In genomic region chr16:4475880-4476790, GRCh38 we compare ENCODE assay signal across 1 cellular context.
TF ChIP-seq lines count a peak whose summit lies in the region.

Gene HMOX2, plus strand, starts transcription at chr16:4476398. Its CDS starts 29,127 bp downstream, at chr16:4505525.

TF ChIP-seq in HepG2, 621 proteins besides CTCF, POLR2A, EP300 and RAD21 (continued from another document and continues in another):
- TF ChIP-seq, protein P1, sequence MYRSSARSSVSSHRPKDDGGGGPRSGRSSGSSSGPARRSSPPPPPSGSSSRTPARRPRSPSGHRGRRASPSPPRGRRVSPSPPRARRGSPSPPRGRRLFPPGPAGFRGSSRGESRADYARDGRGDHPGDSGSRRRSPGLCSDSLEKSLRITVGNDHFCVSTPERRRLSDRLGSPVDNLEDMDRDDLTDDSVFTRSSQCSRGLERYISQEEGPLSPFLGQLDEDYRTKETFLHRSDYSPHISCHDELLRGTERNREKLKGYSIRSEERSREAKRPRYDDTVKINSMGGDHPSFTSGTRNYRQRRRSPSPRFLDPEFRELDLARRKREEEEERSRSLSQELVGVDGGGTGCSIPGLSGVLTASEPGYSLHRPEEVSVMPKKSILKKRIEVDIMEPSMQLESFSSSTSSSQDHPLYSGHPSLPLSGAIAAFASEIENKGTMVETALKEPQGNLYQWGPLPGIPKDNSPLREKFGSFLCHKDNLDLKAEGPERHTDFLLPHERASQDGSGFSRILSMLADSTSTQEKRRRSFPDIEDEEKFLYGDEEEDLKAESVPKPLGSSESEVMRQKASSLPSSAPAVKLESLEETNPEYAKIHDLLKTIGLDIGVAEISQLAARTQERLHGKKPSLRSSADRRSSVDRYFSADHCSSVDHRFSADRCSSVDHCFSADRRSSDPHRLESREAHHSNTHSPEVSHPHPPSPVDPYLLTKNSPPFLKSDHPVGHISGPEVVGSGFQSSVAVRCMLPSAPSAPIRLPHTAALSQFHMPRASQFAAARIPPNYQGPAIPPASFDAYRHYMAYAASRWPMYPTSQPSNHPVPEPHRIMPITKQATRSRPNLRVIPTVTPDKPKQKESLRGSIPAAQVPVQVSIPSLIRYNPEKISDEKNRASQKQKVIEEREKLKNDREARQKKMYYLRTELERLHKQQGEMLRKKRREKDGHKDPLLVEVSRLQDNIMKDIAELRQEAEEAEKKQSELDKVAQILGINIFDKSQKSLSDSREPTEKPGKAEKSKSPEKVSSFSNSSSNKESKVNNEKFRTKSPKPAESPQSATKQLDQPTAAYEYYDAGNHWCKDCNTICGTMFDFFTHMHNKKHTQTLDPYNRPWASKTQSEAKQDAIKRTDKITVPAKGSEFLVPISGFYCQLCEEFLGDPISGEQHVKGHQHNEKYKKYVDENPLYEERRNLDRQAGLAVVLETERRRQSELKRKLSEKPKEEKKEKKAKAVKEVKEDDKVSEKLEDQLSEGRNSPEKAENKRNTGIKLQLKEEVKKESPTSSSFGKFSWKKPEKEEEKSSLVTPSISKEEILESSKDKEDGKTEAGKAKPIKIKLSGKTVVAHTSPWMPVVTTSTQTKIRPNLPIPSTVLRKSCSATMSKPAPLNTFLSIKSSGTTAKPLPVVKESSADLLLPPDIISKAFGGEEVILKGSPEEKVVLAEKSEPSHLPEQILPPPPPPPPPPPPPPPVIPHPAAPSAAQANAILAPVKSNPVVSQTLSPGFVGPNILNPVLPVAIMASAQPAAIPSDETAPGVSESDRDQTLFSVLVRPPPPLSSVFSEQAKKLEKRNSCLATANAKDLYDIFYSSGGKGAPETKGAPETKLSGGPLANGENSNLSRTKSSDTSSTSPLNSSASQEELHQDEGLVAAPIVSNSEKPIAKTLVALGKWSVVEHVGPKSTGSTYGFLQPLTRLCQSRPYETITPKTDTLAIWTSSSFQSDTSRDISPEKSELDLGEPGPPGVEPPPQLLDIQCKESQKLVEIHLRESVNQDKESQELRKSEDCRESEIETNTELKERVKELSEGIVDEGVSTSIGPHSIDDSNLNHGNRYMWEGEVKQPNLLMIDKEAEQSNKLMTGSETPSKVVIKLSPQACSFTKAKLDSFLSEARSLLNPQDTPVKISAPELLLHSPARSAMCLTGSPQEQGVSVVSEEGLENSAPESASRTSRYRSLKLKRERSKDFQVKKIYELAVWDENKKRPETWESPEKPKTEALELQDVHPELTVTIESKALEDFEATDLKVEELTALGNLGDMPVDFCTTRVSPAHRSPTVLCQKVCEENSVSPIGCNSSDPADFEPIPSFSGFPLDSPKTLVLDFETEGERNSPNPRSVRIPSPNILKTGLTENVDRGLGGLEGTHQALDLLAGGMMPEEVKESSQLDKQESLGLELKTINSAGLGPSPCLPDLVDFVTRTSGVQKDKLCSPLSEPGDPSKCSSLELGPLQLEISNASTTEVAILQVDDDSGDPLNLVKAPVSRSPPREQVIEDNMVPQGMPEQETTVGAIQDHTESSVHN (CRISPR knock-in tag; IDR thresholded peaks at IDR 0.05) = no peak
- no peak for TF ChIP-seq JUND (CRISPR knock-in tag; IDR thresholded peaks at IDR 0.05)
- TF ChIP-seq ZNF543 (CRISPR knock-in tag; IDR thresholded peaks at IDR 0.05) = no peak; the same call in 1 of the 2 replicates
- TF ChIP-seq STAT5B (CRISPR knock-in tag; IDR thresholded peaks at IDR 0.05) = peak; percentile 60; the same call in 1 of the 2 replicates
- TF ChIP-seq NR2F2 (IDR thresholded peaks at IDR 0.05; ENCODE audit: borderline replicate concordance, low read depth) = 0 out of 2 replicates have a peak, but pooled peaks have one; percentile 38
- TF ChIP-seq MED8 (CRISPR knock-in tag; IDR thresholded peaks at IDR 0.05; ENCODE audit: insufficient replicate concordance) = peak; percentile 21
- peak; percentile 96 for TF ChIP-seq ZNF891 (CRISPR knock-in tag; IDR thresholded peaks at IDR 0.05)
- TF ChIP-seq THAP11 (CRISPR knock-in tag; IDR thresholded peaks at IDR 0.05) = peak; percentile 86
- TF ChIP-seq ZSCAN9 (CRISPR knock-in tag; IDR thresholded peaks at IDR 0.05; ENCODE audit: borderline replicate concordance) = peak; percentile 50; the same call in 1 of the 2 replicates
- no peak for TF ChIP-seq ZNF34 (CRISPR knock-in tag; IDR thresholded peaks at IDR 0.05; ENCODE audit: borderline replicate concordance)
- TF ChIP-seq NFYB (CRISPR knock-in tag; IDR thresholded peaks at IDR 0.05) = no peak; the same call in 1 of the 2 replicates
- peak; percentile 86 for TF ChIP-seq ZSCAN31 (CRISPR knock-in tag; IDR thresholded peaks at IDR 0.05; ENCODE audit: low read depth)
- TF ChIP-seq ZNF589 (CRISPR knock-in tag; conservative IDR thresholded peaks at IDR 0.05) = 0 out of 2 replicates have a peak, but pooled peaks have one; percentile 70
- TF ChIP-seq, protein P2, sequence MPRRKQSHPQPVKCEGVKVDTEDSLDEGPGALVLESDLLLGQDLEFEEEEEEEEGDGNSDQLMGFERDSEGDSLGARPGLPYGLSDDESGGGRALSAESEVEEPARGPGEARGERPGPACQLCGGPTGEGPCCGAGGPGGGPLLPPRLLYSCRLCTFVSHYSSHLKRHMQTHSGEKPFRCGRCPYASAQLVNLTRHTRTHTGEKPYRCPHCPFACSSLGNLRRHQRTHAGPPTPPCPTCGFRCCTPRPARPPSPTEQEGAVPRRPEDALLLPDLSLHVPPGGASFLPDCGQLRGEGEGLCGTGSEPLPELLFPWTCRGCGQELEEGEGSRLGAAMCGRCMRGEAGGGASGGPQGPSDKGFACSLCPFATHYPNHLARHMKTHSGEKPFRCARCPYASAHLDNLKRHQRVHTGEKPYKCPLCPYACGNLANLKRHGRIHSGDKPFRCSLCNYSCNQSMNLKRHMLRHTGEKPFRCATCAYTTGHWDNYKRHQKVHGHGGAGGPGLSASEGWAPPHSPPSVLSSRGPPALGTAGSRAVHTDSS (CRISPR knock-in tag; conservative IDR thresholded peaks at IDR 0.05) = no peak
- TF ChIP-seq MAZ (IDR thresholded peaks at IDR 0.05; ENCODE audit: borderline replicate concordance, low read depth, low read length) = peak; percentile 77; the same call in 1 of the 2 replicates
- TF ChIP-seq MAZ (CRISPR knock-in tag; IDR thresholded peaks at IDR 0.05; ENCODE audit: low read depth) = peak; percentile 93
- peak; percentile 85; the same call in 1 of the 2 replicates for TF ChIP-seq TBX2 (CRISPR knock-in tag; IDR thresholded peaks at IDR 0.05; ENCODE audit: borderline replicate concordance)
- TF ChIP-seq GATAD2A (CRISPR knock-in tag; IDR thresholded peaks at IDR 0.05) = peak; percentile 11; the same call in 1 of the 2 replicates
- no peak for TF ChIP-seq NR1H2 (CRISPR knock-in tag; IDR thresholded peaks at IDR 0.05; ENCODE audit: borderline replicate concordance, low read depth)
- TF ChIP-seq ZNF552 (CRISPR knock-in tag; IDR thresholded peaks at IDR 0.05; ENCODE audit: borderline replicate concordance) = peak; percentile 91
- TF ChIP-seq HNF4G (IDR thresholded peaks at IDR 0.05; ENCODE audit: borderline replicate concordance, low read depth, low read length) = no peak
- peak; percentile 42; the same call in 1 of the 2 replicates for TF ChIP-seq HNF4G (CRISPR knock-in tag; IDR thresholded peaks at IDR 0.05; ENCODE audit: borderline replicate concordance, low read depth)
- TF ChIP-seq, protein P3, sequence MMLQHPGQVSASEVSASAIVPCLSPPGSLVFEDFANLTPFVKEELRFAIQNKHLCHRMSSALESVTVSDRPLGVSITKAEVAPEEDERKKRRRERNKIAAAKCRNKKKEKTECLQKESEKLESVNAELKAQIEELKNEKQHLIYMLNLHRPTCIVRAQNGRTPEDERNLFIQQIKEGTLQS (CRISPR knock-in tag; IDR thresholded peaks at IDR 0.05) = peak; percentile 9; the same call in 1 of the 2 replicates
- peak; percentile 71; the same call in 1 of the 2 replicates for TF ChIP-seq LBX2 (CRISPR knock-in tag; IDR thresholded peaks at IDR 0.05; ENCODE audit: borderline replicate concordance)
- TF ChIP-seq ZMYM2 (CRISPR knock-in tag; IDR thresholded peaks at IDR 0.05) = 0 out of 2 replicates have a peak, but pooled peaks have one; percentile 34
- no peak for TF ChIP-seq SNAI1 (CRISPR knock-in tag; IDR thresholded peaks at IDR 0.05; ENCODE audit: borderline replicate concordance)
- TF ChIP-seq ZSCAN12 (CRISPR knock-in tag; IDR thresholded peaks at IDR 0.05) = no peak
- TF ChIP-seq SRSF1 (optimal IDR thresholded peaks at IDR 0.05; ENCODE audit: low read depth, low read length) = peak; percentile 45
- peak; percentile 95 for TF ChIP-seq ZFX (CRISPR knock-in tag; IDR thresholded peaks at IDR 0.05; ENCODE audit: low read depth)
- TF ChIP-seq ZFP36L2 (CRISPR knock-in tag; IDR thresholded peaks at IDR 0.05) = no peak
- no peak for TF ChIP-seq ZBTB1 (CRISPR knock-in tag; IDR thresholded peaks at IDR 0.05; ENCODE audit: borderline replicate concordance)
- TF ChIP-seq PLSCR1 (CRISPR knock-in tag; IDR thresholded peaks at IDR 0.05; ENCODE audit: borderline replicate concordance) = peak; percentile 70; the same call in 1 of the 2 replicates
- TF ChIP-seq SIN3B (IDR thresholded peaks at IDR 0.05; ENCODE audit: low read length) = no peak
- no peak for TF ChIP-seq ZNF496 (CRISPR knock-in tag; IDR thresholded peaks at IDR 0.05; ENCODE audit: insufficient replicate concordance)
- no peak for TF ChIP-seq CREM (IDR thresholded peaks at IDR 0.05)
- TF ChIP-seq CREM (CRISPR knock-in tag; IDR thresholded peaks at IDR 0.05) = no peak
- TF ChIP-seq RFX5 (IDR thresholded peaks at IDR 0.05; ENCODE audit: low read depth, low read length) = peak; percentile 34; the same call in 1 of the 2 replicates
- TF ChIP-seq ZBTB2 (CRISPR knock-in tag; IDR thresholded peaks at IDR 0.05; ENCODE audit: low read depth) = no peak
- no peak for TF ChIP-seq BCLAF1 (IDR thresholded peaks at IDR 0.05)
- peak; percentile 88 for TF ChIP-seq KDM2A (CRISPR knock-in tag; IDR thresholded peaks at IDR 0.05; ENCODE audit: borderline replicate concordance, low read depth)
- TF ChIP-seq DR1 (CRISPR knock-in tag; IDR thresholded peaks at IDR 0.05) = no peak; the same call in none of the 2 replicates
- TF ChIP-seq NR2F6 (IDR thresholded peaks at IDR 0.05) = no peak
- peak; percentile 35; the same call in 1 of the 2 replicates for TF ChIP-seq NR2F6 (CRISPR knock-in tag; IDR thresholded peaks at IDR 0.05)
- TF ChIP-seq MTF1 (CRISPR knock-in tag; IDR thresholded peaks at IDR 0.05) = no peak
- no peak; the same call in 1 of the 2 replicates for TF ChIP-seq HCFC1 (IDR thresholded peaks at IDR 0.05; ENCODE audit: low read depth, low read length)
- peak; percentile 75; the same call in 1 of the 2 replicates for TF ChIP-seq ZNF776 (CRISPR knock-in tag; IDR thresholded peaks at IDR 0.05)
- TF ChIP-seq ZFP37 (CRISPR knock-in tag; IDR thresholded peaks at IDR 0.05; ENCODE audit: borderline replicate concordance) = no peak
- peak; percentile 72 for TF ChIP-seq FOXA3 (CRISPR knock-in tag; IDR thresholded peaks at IDR 0.05)
- TF ChIP-seq ARID2 (CRISPR knock-in tag; IDR thresholded peaks at IDR 0.05; ENCODE audit: borderline replicate concordance) = no peak
- TF ChIP-seq SP5 (CRISPR knock-in tag; IDR thresholded peaks at IDR 0.05; ENCODE audit: borderline replicate concordance, low read depth) = peak; percentile 43; the same call in 1 of the 2 replicates
- no peak for TF ChIP-seq ZNF660 (CRISPR knock-in tag; IDR thresholded peaks at IDR 0.05; ENCODE audit: borderline replicate concordance, low read depth)
- TF ChIP-seq ZFP1 (CRISPR knock-in tag; IDR thresholded peaks at IDR 0.05) = no peak
- no peak; the same call in 1 of the 2 replicates for TF ChIP-seq ZNF782 (CRISPR knock-in tag; IDR thresholded peaks at IDR 0.05; ENCODE audit: borderline replicate concordance)
- no peak for TF ChIP-seq KDM6A (CRISPR knock-in tag; IDR thresholded peaks at IDR 0.05; ENCODE audit: low read depth)
- TF ChIP-seq, protein P4, sequence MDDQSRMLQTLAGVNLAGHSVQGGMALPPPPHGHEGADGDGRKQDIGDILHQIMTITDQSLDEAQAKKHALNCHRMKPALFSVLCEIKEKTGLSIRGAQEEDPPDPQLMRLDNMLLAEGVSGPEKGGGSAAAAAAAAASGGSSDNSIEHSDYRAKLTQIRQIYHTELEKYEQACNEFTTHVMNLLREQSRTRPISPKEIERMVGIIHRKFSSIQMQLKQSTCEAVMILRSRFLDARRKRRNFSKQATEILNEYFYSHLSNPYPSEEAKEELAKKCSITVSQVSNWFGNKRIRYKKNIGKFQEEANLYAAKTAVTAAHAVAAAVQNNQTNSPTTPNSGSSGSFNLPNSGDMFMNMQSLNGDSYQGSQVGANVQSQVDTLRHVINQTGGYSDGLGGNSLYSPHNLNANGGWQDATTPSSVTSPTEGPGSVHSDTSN (CRISPR knock-in tag; IDR thresholded peaks at IDR 0.05; ENCODE audit: borderline replicate concordance) = no peak
